In genomic region chrX:109537324-109537665, GRCh38 we compare ENCODE assay signal across 9 cellular contexts. TPM values are rescaled to one million over a fixed set of nuclear protein-coding genes. Genes with fewer than 3 reads are reported as not detected.
A peak's percentile ranks its signal among the peaks of the same experiment; 100 is the strongest.
DNase-seq lines count a peak whose midpoint lies in the region; ATAC-seq, FAIRE-seq and TF ChIP-seq lines count a peak whose summit lies in the region.
"Had no signal": no experiment of that assay in that cellular context is flagged by ENCODE, and none has a peak within 500 bp of the region (broad histone marks: within the 10 kb centered on the region; RNA-seq: fewer than 3 reads in every experiment).

No MANE protein-coding gene starts in this region.

- H3K4me1 ChIP-seq in astrocyte (ENCODE audit: insufficient read depth, low read length), result no peaks in the 10 kb centered on the region
- H3K4me1 ChIP-seq in iPS-20b (ENCODE audit: insufficient read depth, low read length), result no peaks in the 10 kb centered on the region

- H3K27me3 ChIP-seq in astrocyte (ENCODE audit: insufficient read depth, low read length), result no peaks in the 10 kb centered on the region
- H3K27me3 ChIP-seq in iPS-20b (ENCODE audit: insufficient read depth, low read length), result peaks cover 10% of the 10 kb centered on the region; the same call in 1 of the 2 replicates

- H3K27ac Mint-ChIP-seq in astrocyte (ENCODE audit: unreplicated experiment), result peak overlapping the region; percentile 77
- peak overlapping the region; percentile 100 for H3K27ac Mint-ChIP-seq in stimulated activated memory B cell treated with anti-CD40 and anti-IgM and Interleukin-4, amounts not matched to agents 10 μg/mL and 1 μg/mL and 100 μg/mL, for 72 hours

- H3K9me3 ChIP-seq in KOPT-K1 (ENCODE audit: insufficient read depth, low read length, poor library complexity, severe bottlenecking) (no peaks in the 10 kb centered on the region), astrocyte (ENCODE audit: insufficient read depth, low read depth, low read length) (no peaks in the 10 kb centered on the region), iPS-20b (ENCODE audit: insufficient read depth, low read depth, low read length) (no peaks in the 10 kb centered on the region)

- H4K20me1 ChIP-seq in astrocyte (ENCODE audit: insufficient read depth, low read length), result no peaks in the 10 kb centered on the region

- peak; percentile 61 for DNase-seq in EH (ENCODE audit: low read depth)
- DNase-seq in astrocyte (ENCODE audit: low read depth), result peak; percentile 67
- no peak for DNase-seq in activated CD4-positive, alpha-beta T cell treated with anti-CD3 and anti-CD28 coated beads for 4 hours
- DNase-seq in NK-92 (lab: John Stamatoyannopoulos, UW; ENCODE audit: unreplicated experiment), result no peak

- H2AFZ ChIP-seq in astrocyte (ENCODE audit: low read depth, low read length), result peak overlapping the region; percentile 78

- H3K36me3 ChIP-seq in KOPT-K1 (ENCODE audit: insufficient read depth, low read length) (no peaks in the 10 kb centered on the region), astrocyte (ENCODE audit: insufficient read depth, low read length) (no peaks in the 10 kb centered on the region), iPS-20b (ENCODE audit: insufficient read depth, low read depth, low read length) (no peaks in the 10 kb centered on the region)

- no peaks in the 10 kb centered on the region for H3K79me2 ChIP-seq in astrocyte (ENCODE audit: insufficient read depth, low read length)

- H3K9ac ChIP-seq in astrocyte (ENCODE audit: low read length) (peak overlapping the region; percentile 94), iPS-20b (ENCODE audit: low read depth, low read length) (peak overlapping the region; percentile 90; the same call in 1 of the 2 replicates)

- H3K27ac ChIP-seq in KOPT-K1 (ENCODE audit: low read depth, low read length, poor library complexity, severe bottlenecking) (peak overlapping the region; percentile 77), astrocyte (ENCODE audit: low read depth, low read length) (peak overlapping the region; percentile 91), iPS-20b (ENCODE audit: low read length) (no peak overlapping the region)

- FAIRE-seq in astrocyte (lab: Jason Lieb, UNC), result peak; percentile 66

- ATAC-seq in stimulated activated memory B cell treated with anti-CD40 and anti-IgM and Interleukin-4, amounts not matched to agents 10 μg/mL and 1 μg/mL and 100 μg/mL, for 72 hours, result no peak
- no peak for ATAC-seq in GM21825 (IDR thresholded peaks at IDR 0.05; ENCODE audit: unreplicated experiment)

- H3K4me2 ChIP-seq in astrocyte (ENCODE audit: low read length), result peak overlapping the region; percentile 92

- no peak for TF ChIP-seq CTCF in astrocyte (IDR thresholded peaks at IDR 0.05; ENCODE audit: insufficient read depth, low read depth, low read length)

- peaks cover 2% of the 10 kb centered on the region for H3K4me1 Mint-ChIP-seq in astrocyte (ENCODE audit: low read depth, unreplicated experiment)
- peaks cover 16% of the 10 kb centered on the region for H3K4me1 Mint-ChIP-seq in stimulated activated memory B cell treated with anti-CD40 and anti-IgM and Interleukin-4, amounts not matched to agents 10 μg/mL and 1 μg/mL and 100 μg/mL, for 72 hours

- peak overlapping the region; percentile 91 for H3K4me3 Mint-ChIP-seq in astrocyte (ENCODE audit: unreplicated experiment)
- H3K4me3 Mint-ChIP-seq in stimulated activated memory B cell treated with anti-CD40 and anti-IgM and Interleukin-4, amounts not matched to agents 10 μg/mL and 1 μg/mL and 100 μg/mL, for 72 hours, result peak overlapping the region; percentile 96

- no peaks in the 10 kb centered on the region for H3K36me3 Mint-ChIP-seq in astrocyte (ENCODE audit: low read depth, unreplicated experiment)
- H3K36me3 Mint-ChIP-seq in stimulated activated memory B cell treated with anti-CD40 and anti-IgM and Interleukin-4, amounts not matched to agents 10 μg/mL and 1 μg/mL and 100 μg/mL, for 72 hours, result no peaks in the 10 kb centered on the region

- peaks cover 14% of the 10 kb centered on the region for H3K27me3 Mint-ChIP-seq in astrocyte (ENCODE audit: low read depth, unreplicated experiment)
- no peaks in the 10 kb centered on the region for H3K27me3 Mint-ChIP-seq in stimulated activated memory B cell treated with anti-CD40 and anti-IgM and Interleukin-4, amounts not matched to agents 10 μg/mL and 1 μg/mL and 100 μg/mL, for 72 hours

- H3K9me3 Mint-ChIP-seq in astrocyte (ENCODE audit: unreplicated experiment), result no peaks in the 10 kb centered on the region
- peaks cover 2% of the 10 kb centered on the region for H3K9me3 Mint-ChIP-seq in stimulated activated memory B cell treated with anti-CD40 and anti-IgM and Interleukin-4, amounts not matched to agents 10 μg/mL and 1 μg/mL and 100 μg/mL, for 72 hours

- H3K4me3 ChIP-seq in astrocyte (ENCODE audit: insufficient read depth, low read depth, low read length) (peak overlapping the region; percentile 87), iPS-20b (ENCODE audit: low read length) (peak overlapping the region; percentile 92)

RNA-seq across cellular contexts. Expression of gene NXT2, which starts 0.7 kb away (rescaled TPM):
- 3.9 and 4.2 TPM in 2 replicates for total RNA-seq in astrocyte

RNA-seq across cellular contexts. Expression of gene GUCY2F, which starts 55.4 kb away (rescaled TPM):
- not detected in 2 replicates for total RNA-seq in astrocyte
- total RNA-seq: activated CD8-positive, alpha-beta memory T cell treated with anti-CD3 and anti-CD28 coated beads for 36 hours had no signal

Comparison
In these comparisons a context has a peak if more than half of its experiments do, and no peak if none do; other contexts are left out.
1. DNase-seq: peak in EH (single experiment) and astrocyte (single experiment); none in activated CD4-positive, alpha-beta T cell treated with anti-CD3 and anti-CD28 coated beads for 4 hours (0 of 2) and NK-92 (single experiment).